9 cellular contexts compared by ENCODE assay signal in genomic region chr20:25035924-25036323, GRCh38. TPM values are rescaled to one million over a fixed set of nuclear protein-coding genes. Genes with fewer than 3 reads are reported as not detected.
A peak's percentile ranks its signal among the peaks of the same experiment; 100 is the strongest.
DNase-seq lines count a peak whose midpoint lies in the region; ATAC-seq and TF ChIP-seq lines count a peak whose summit lies in the region.
"Had no signal": no experiment of that assay in that cellular context is flagged by ENCODE, and none has a peak within 500 bp of the region (broad histone marks: within the 10 kb centered on the region; RNA-seq: fewer than 3 reads in every experiment).

No MANE protein-coding gene starts in this region.

- POLR2A ChIA-PET in CD8-positive, alpha-beta T cell (lab: Charles Lee): interaction anchor here (1.6 kb wide), 1 partner anchor 22 kb away, joined by 7 read pairs; the partner anchor contains the start of gene ACSS1

- peaks cover 52% of the 10 kb centered on the region for H3K4me1 Mint-ChIP-seq in CD8-positive, alpha-beta T cell (ENCODE audit: low read depth)
- peaks cover 28% of the 10 kb centered on the region for H3K4me1 Mint-ChIP-seq in activated T-helper 2 cell treated with anti-CD3 and anti-CD28 coated beads, Interferon-gamma antibody, Interleukin-2, Interleukin-4, amounts not matched to agents 10 μg/mL and 5 μg/mL and 100 μg/mL, durations not matched to agents 14 hours and 24 hours and 36 hours (ENCODE audit: low read depth)
- H3K4me1 Mint-ChIP-seq in natural killer cell: peaks cover 48 to 57% of the 10 kb centered on the region in 2 donors

- H3K9me3 Mint-ChIP-seq in CD8-positive, alpha-beta T cell: no peaks in the 10 kb centered on the region
- H3K9me3 Mint-ChIP-seq in activated T-helper 2 cell treated with anti-CD3 and anti-CD28 coated beads, Interferon-gamma antibody, Interleukin-2, Interleukin-4, amounts not matched to agents 10 μg/mL and 5 μg/mL and 100 μg/mL, durations not matched to agents 14 hours and 24 hours and 36 hours: no peaks in the 10 kb centered on the region
- no peaks in the 10 kb centered on the region for H3K9me3 Mint-ChIP-seq in natural killer cell

- peak overlapping the region; percentile 79 for H3K27ac Mint-ChIP-seq in CD8-positive, alpha-beta T cell
- H3K27ac Mint-ChIP-seq in activated T-helper 2 cell treated with anti-CD3 and anti-CD28 coated beads, Interferon-gamma antibody, Interleukin-2, Interleukin-4, amounts not matched to agents 10 μg/mL and 5 μg/mL and 100 μg/mL, durations not matched to agents 14 hours and 24 hours and 36 hours: peak overlapping the region; percentile 35
- peak overlapping the region; percentile 68 to 80 for H3K27ac Mint-ChIP-seq in natural killer cell

- H3K4me3 ChIP-seq in CD8-positive, alpha-beta T cell (ENCODE audit: low read depth, low read length): no peak overlapping the region
- H3K4me3 ChIP-seq: HAP-1 had no signal

- H3K36me3 ChIP-seq in CD8-positive, alpha-beta T cell (ENCODE audit: insufficient read depth, low read length): no peaks in the 10 kb centered on the region
- H3K36me3 ChIP-seq: HAP-1 had no signal

- H3K27me3 Mint-ChIP-seq in CD8-positive, alpha-beta T cell (ENCODE audit: low read depth): no peaks in the 10 kb centered on the region
- no peaks in the 10 kb centered on the region for H3K27me3 Mint-ChIP-seq in activated T-helper 2 cell treated with anti-CD3 and anti-CD28 coated beads, Interferon-gamma antibody, Interleukin-2, Interleukin-4, amounts not matched to agents 10 μg/mL and 5 μg/mL and 100 μg/mL, durations not matched to agents 14 hours and 24 hours and 36 hours (ENCODE audit: low read depth)
- no peaks in the 10 kb centered on the region for H3K27me3 Mint-ChIP-seq in natural killer cell (ENCODE audit: low read depth in 2 of 2)

- TF ChIP-seq CTCF in CD8-positive, alpha-beta T cell (IDR thresholded peaks at IDR 0.05): no peak
- no peak for TF ChIP-seq CTCF in natural killer cell (IDR thresholded peaks at IDR 0.05)

- H3K4me3 Mint-ChIP-seq in CD8-positive, alpha-beta T cell: peak overlapping the region; percentile 71
- no peak overlapping the region for H3K4me3 Mint-ChIP-seq in activated T-helper 2 cell treated with anti-CD3 and anti-CD28 coated beads, Interferon-gamma antibody, Interleukin-2, Interleukin-4, amounts not matched to agents 10 μg/mL and 5 μg/mL and 100 μg/mL, durations not matched to agents 14 hours and 24 hours and 36 hours (ENCODE audit: low read depth)
- peak overlapping the region; percentile 40 for H3K4me3 Mint-ChIP-seq in natural killer cell

- peak in 2 of 7 experiments; percentile 26 to 41 for DNase-seq in CD8-positive, alpha-beta T cell
- DNase-seq in activated T-helper 2 cell treated with anti-CD3 and anti-CD28 coated beads, Interferon-gamma antibody, Interleukin-2, Interleukin-4, amounts not matched to agents 10 μg/mL and 5 μg/mL and 100 μg/mL, durations not matched to agents 14 hours and 24 hours and 36 hours (ENCODE audit: low spot score): no peak
- DNase-seq in natural killer cell: no peak
- DNase-seq in AG20443 (ENCODE audit: low spot score): no peak
- no peak for DNase-seq in SKM-1 treated with dmso at 0.1 percent for 144 hours (lab: John Stamatoyannopoulos, UW; ENCODE audit: unreplicated experiment)
- no peak for DNase-seq in NCI-H82 (lab: John Stamatoyannopoulos, UW)

- no peaks in the 10 kb centered on the region for H3K27me3 ChIP-seq in CD8-positive, alpha-beta T cell (ENCODE audit: insufficient read depth, low read length)

- intact Hi-C loops in CD8-positive, alpha-beta T cell (cut with DNase I, micrococcal nuclease): no loop called here
- intact Hi-C loops in activated T-helper 2 cell treated with anti-CD3 and anti-CD28 coated beads, Interferon-gamma antibody, Interleukin-2, Interleukin-4, amounts not matched to agents 10 μg/mL and 5 μg/mL and 100 μg/mL, durations not matched to agents 14 hours and 24 hours and 36 hours (cut with micrococcal nuclease): no loop called here
- intact Hi-C loops in natural killer cell (cut with micrococcal nuclease): no loop called here

- H3K4me1 ChIP-seq in CD8-positive, alpha-beta T cell (ENCODE audit: insufficient read depth, low read length): peaks cover 50% of the 10 kb centered on the region

- CTCF ChIA-PET in CD8-positive, alpha-beta T cell (lab: Charles Lee): interaction anchor here (0.7 to 1.0 kb wide), 2 partner anchors 16 to 41 kb away, joined by 3 read pairs; no protein-coding TSS in a partner anchor

- H3K36me3 Mint-ChIP-seq in CD8-positive, alpha-beta T cell: peaks cover 15% of the 10 kb centered on the region
- peaks cover 4% of the 10 kb centered on the region for H3K36me3 Mint-ChIP-seq in activated T-helper 2 cell treated with anti-CD3 and anti-CD28 coated beads, Interferon-gamma antibody, Interleukin-2, Interleukin-4, amounts not matched to agents 10 μg/mL and 5 μg/mL and 100 μg/mL, durations not matched to agents 14 hours and 24 hours and 36 hours (ENCODE audit: low read depth)
- H3K36me3 Mint-ChIP-seq in natural killer cell: no peaks in the 10 kb centered on the region

- peak; percentile 56 for ATAC-seq in CD8-positive, alpha-beta T cell
- ATAC-seq in GM21723 (IDR thresholded peaks at IDR 0.05; ENCODE audit: unreplicated experiment) (peak; percentile 50), natural killer cell (peak; percentile 14 to 74 (median 51)), GM18858 (IDR thresholded peaks at IDR 0.05; ENCODE audit: unreplicated experiment) (no peak)

- H3K9me3 ChIP-seq in CD8-positive, alpha-beta T cell (ENCODE audit: low read length): no peaks in the 10 kb centered on the region
- H3K9me3 ChIP-seq: HAP-1 had no signal

- H3K27ac ChIP-seq in CD8-positive, alpha-beta T cell (ENCODE audit: low read depth, low read length): no peak overlapping the region

RNA-seq across cellular contexts. Expression of gene ACSS1, which starts 22.0 kb away (rescaled TPM):
- total RNA-seq in CD8-positive, alpha-beta T cell: 10 to 100 TPM; 17.5 to 17.7 TPM
- 15.1 and 15.5 TPM in 2 replicates for total RNA-seq in activated T-helper 2 cell treated with anti-CD3 and anti-CD28 coated beads, Interferon-gamma antibody, Interleukin-2, Interleukin-4, amounts not matched to agents 10 μg/mL and 5 μg/mL and 100 μg/mL, durations not matched to agents 14 hours and 24 hours and 36 hours
- 10 to 100 TPM; 46.3 to 67.4 (median 57.4) TPM for total RNA-seq in natural killer cell

RNA-seq across cellular contexts. Expression of gene APMAP, which starts 43.4 kb away (rescaled TPM):
- total RNA-seq in CD8-positive, alpha-beta T cell: 10 to 100 TPM; 31.0 to 31.8 TPM
- total RNA-seq in activated T-helper 2 cell treated with anti-CD3 and anti-CD28 coated beads, Interferon-gamma antibody, Interleukin-2, Interleukin-4, amounts not matched to agents 10 μg/mL and 5 μg/mL and 100 μg/mL, durations not matched to agents 14 hours and 24 hours and 36 hours: 48.5 and 48.8 TPM in 2 replicates
- total RNA-seq in natural killer cell: 100 to 1,000 TPM; 205 to 212 (median 207) TPM

RNA-seq across cellular contexts. Expression of gene VSX1, which starts 46.0 kb away (rescaled TPM):
- not detected for total RNA-seq in CD8-positive, alpha-beta T cell
- not detected in 2 replicates for total RNA-seq in activated T-helper 2 cell treated with anti-CD3 and anti-CD28 coated beads, Interferon-gamma antibody, Interleukin-2, Interleukin-4, amounts not matched to agents 10 μg/mL and 5 μg/mL and 100 μg/mL, durations not matched to agents 14 hours and 24 hours and 36 hours
- total RNA-seq in natural killer cell: not detected
